In genomic region chr9:126638571-126639132, GRCh38 we compare ENCODE assay signal across 2 cellular contexts.
TF ChIP-seq lines count a peak whose summit lies in the region.

No MANE protein-coding gene starts in this region.

TF ChIP-seq in IMR-90, 13 proteins besides CTCF, POLR2A, EP300 and RAD21 (continued from another document):
- TF ChIP-seq RCOR1 (IDR thresholded peaks at IDR 0.05; ENCODE audit: insufficient replicate concordance, low read length) (no peak), BHLHE40 (IDR thresholded peaks at IDR 0.05; ENCODE audit: low read depth, low read length) (no peak), RFX5 (IDR thresholded peaks at IDR 0.05; ENCODE audit: low read depth, low read length) (no peak), SMC3 (IDR thresholded peaks at IDR 0.05; ENCODE audit: low read depth, low read length) (no peak), CEBPB (IDR thresholded peaks at IDR 0.05; ENCODE audit: low read depth, low read length) (no peak), FOS (IDR thresholded peaks at IDR 0.05; ENCODE audit: low read depth, low read length) (no peak), NFE2L2 (IDR thresholded peaks at IDR 0.05; ENCODE audit: low read depth, low read length) (no peak), MAZ (IDR thresholded peaks at IDR 0.05; ENCODE audit: borderline replicate concordance, low read depth, low read length) (no peak), MXI1 (IDR thresholded peaks at IDR 0.05; ENCODE audit: borderline replicate concordance, low read depth, low read length) (no peak), CHD1 (IDR thresholded peaks at IDR 0.05; ENCODE audit: low read depth, low read length) (no peak)
- TF ChIP-seq, protein P1, sequence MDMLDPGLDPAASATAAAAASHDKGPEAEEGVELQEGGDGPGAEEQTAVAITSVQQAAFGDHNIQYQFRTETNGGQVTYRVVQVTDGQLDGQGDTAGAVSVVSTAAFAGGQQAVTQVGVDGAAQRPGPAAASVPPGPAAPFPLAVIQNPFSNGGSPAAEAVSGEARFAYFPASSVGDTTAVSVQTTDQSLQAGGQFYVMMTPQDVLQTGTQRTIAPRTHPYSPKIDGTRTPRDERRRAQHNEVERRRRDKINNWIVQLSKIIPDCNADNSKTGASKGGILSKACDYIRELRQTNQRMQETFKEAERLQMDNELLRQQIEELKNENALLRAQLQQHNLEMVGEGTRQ (IDR thresholded peaks at IDR 0.05; ENCODE audit: low read depth, low read length): no peak

TF ChIP-seq in WTC11, 78 proteins besides CTCF, POLR2A, EP300 and RAD21 (continued from another document):
- no peak for TF ChIP-seq PRDM15 (CRISPR knock-in tag; IDR thresholded peaks at IDR 0.05)
